Comparison of ENCODE assay signal across 8 cellular contexts in the genomic region with DNA sequence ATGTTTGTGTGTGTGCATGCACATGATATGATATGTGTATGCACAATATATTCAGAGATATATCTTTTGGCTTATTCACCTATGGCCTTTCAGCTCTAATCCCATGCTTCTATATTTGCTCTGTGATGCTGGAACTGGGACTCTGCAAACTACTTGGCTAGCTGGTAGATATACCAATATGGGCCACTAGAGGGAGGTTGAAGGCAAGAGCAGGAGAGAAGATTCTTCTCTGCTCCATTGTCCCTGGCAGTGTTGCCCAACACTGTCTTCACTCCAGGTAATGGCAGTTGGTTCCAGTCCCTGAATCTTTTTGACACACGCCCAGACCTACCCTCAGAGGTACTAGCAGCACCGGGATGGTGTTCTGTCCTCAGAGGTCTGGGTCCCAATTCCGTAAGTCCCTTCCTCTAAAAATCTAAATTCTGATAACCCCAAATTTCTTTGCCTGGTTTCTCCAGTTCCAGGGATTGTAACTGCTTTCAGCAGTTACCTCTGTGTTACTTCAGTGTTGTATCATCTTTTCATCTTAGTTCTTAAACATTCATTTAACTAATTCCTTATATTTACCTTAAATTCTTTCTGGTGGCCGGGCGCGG. TPM values are rescaled to one million over a fixed set of nuclear protein-coding genes. Genes with fewer than 3 reads are reported as not detected.
DNase-seq lines count a peak whose midpoint lies in the region; ATAC-seq and TF ChIP-seq lines count a peak whose summit lies in the region.

No MANE protein-coding gene starts in this region.

- H3K36me3 Mint-ChIP-seq in CD4-positive, alpha-beta memory T cell, result peaks cover 0 to 6% of the 10 kb centered on the region in 2 donors

- TF ChIP-seq POLR2A in gastroesophageal sphincter (IDR thresholded peaks at IDR 0.05) (no peak), ovary (IDR thresholded peaks at IDR 0.05) (no peak)

- no peaks in the 10 kb centered on the region for H3K36me3 ChIP-seq in CD4-positive, alpha-beta memory T cell (ENCODE audit: insufficient read depth, low read length)
- no peaks in the 10 kb centered on the region for H3K36me3 ChIP-seq in gastroesophageal sphincter
- H3K36me3 ChIP-seq in ovary, result no peaks in the 10 kb centered on the region

- 75 to 79% methylated on average over 4 of the region's 6 CpGs for WGBS in gastroesophageal sphincter (ENCODE audit: low coverage in 1 of 2), 2 donors
- WGBS in ovary, 3 donors, result 60 to 70% (median 69%) methylated on average over 5 to 6 of the region's 6 CpGs

- H3K27ac ChIP-seq in CD4-positive, alpha-beta memory T cell (ENCODE audit: low read depth, low read length), result no peak overlapping the region
- no peak overlapping the region for H3K27ac ChIP-seq in gastroesophageal sphincter
- H3K27ac ChIP-seq in ovary, result no peak overlapping the region

- ATAC-seq in GM18519 (IDR thresholded peaks at IDR 0.05; ENCODE audit: low FRiP score, unreplicated experiment) (peak; percentile 51), HG03378 (IDR thresholded peaks at IDR 0.05; ENCODE audit: unreplicated experiment) (peak; percentile 85), gastroesophageal sphincter (peak; percentile 76)

- H3K27me3 ChIP-seq in CD4-positive, alpha-beta memory T cell (ENCODE audit: insufficient read depth, low read length), result no peaks in the 10 kb centered on the region
- H3K27me3 ChIP-seq in gastroesophageal sphincter (no peaks in the 10 kb centered on the region), ovary (no peaks in the 10 kb centered on the region)

- H3K4me3 Mint-ChIP-seq in CD4-positive, alpha-beta memory T cell, result no peak overlapping the region

- peaks cover 0 to 5% (median 1%) of the 10 kb centered on the region in 4 donors for H3K4me1 Mint-ChIP-seq in CD4-positive, alpha-beta memory T cell

- H3K9me3 ChIP-seq in CD4-positive, alpha-beta memory T cell (ENCODE audit: control insufficient read depth in 1 of 2, low read length in 2 of 2), result no peaks in the 10 kb centered on the region
- H3K9me3 ChIP-seq in gastroesophageal sphincter, result no peaks in the 10 kb centered on the region
- no peaks in the 10 kb centered on the region for H3K9me3 ChIP-seq in ovary

- TF ChIP-seq EP300 in gastroesophageal sphincter (IDR thresholded peaks at IDR 0.05), result no peak
- no peak for TF ChIP-seq EP300 in ovary (IDR thresholded peaks at IDR 0.05)

- no peaks in the 10 kb centered on the region for H3K9me3 Mint-ChIP-seq in CD4-positive, alpha-beta memory T cell

- DNase-seq in CD4-positive, alpha-beta memory T cell, result peak; percentile 34 to 58 (median 49)
- peak; percentile 74 for DNase-seq in NCI-H69 (lab: John Stamatoyannopoulos, UW)
- peak; percentile 22 for DNase-seq in activated T-cell treated with anti-CD3 and anti-CD28 coated beads, Interleukin-2, amount 50 U/mL, for 1 hour
- no peak for DNase-seq in ovary
- no peak for DNase-seq in activated CD8-positive, alpha-beta memory T cell treated with anti-CD3 and anti-CD28 coated beads, Interleukin-2, amount 50 U/mL, for 48 hours

- POLR2A ChIA-PET in CD4-positive, alpha-beta memory T cell (lab: Charles Lee; ENCODE audit: partially characterized antibody), result interaction anchor here (1.0 to 1.3 kb wide), 2 partner anchors 59 to 393 kb away, joined by 3 to 4 read pairs; no protein-coding TSS in a partner anchor

- intact Hi-C loops in CD4-positive, alpha-beta memory T cell (cut with micrococcal nuclease), result loop anchor here (5.0 kb wide), 2 partner anchors 298 to 393 kb away; a partner anchor contains a TSS
- intact Hi-C loops in ovary (cut with DNase I), result no loop called here

- CTCF ChIA-PET in CD4-positive, alpha-beta memory T cell (lab: Charles Lee; ENCODE audit: partially characterized antibody), result interaction anchor here (0.8 to 4.6 kb wide), 26 partner anchors 9 to 401 kb away, joined by 3 to 37 read pairs (median 4); a partner anchor contains a TSS

- no peak overlapping the region for H3K4me3 ChIP-seq in CD4-positive, alpha-beta memory T cell (ENCODE audit: low read length in 2 of 2)
- H3K4me3 ChIP-seq in gastroesophageal sphincter (no peak overlapping the region), ovary (no peak overlapping the region)

- peak; percentile 67 to 81 (median 77) for TF ChIP-seq CTCF in gastroesophageal sphincter (IDR thresholded peaks at IDR 0.05)
- TF ChIP-seq CTCF in ovary (IDR thresholded peaks at IDR 0.05), result peak in 2 of 3 donors; percentile 31 to 52

- H3K4me1 ChIP-seq in CD4-positive, alpha-beta memory T cell (ENCODE audit: insufficient read depth, low read length), result no peaks in the 10 kb centered on the region
- H3K4me1 ChIP-seq in gastroesophageal sphincter (no peaks in the 10 kb centered on the region), ovary (ENCODE audit: insufficient read depth) (no peaks in the 10 kb centered on the region)

- H3K27ac Mint-ChIP-seq in CD4-positive, alpha-beta memory T cell, result no peak overlapping the region

- H3K27me3 Mint-ChIP-seq in CD4-positive, alpha-beta memory T cell, result no peaks in the 10 kb centered on the region

RNA-seq across cellular contexts. Expression of a gene that starts 44.7 kb away (rescaled TPM):
- 10 to 100 TPM; 36.0 to 40.0 TPM for total RNA-seq in CD4-positive, alpha-beta memory T cell
- polyA plus RNA-seq in CD4-positive, alpha-beta memory T cell, result 10 to 100 TPM; 17.2 to 27.3 TPM
- 10 to 100 TPM in 3 of 4 donors, 1 to 10 TPM in 1; 7.8 to 26.0 (median 21.4) TPM for total RNA-seq in gastroesophageal sphincter
- 10 to 100 TPM in 6 of 7 donors, 1 to 10 TPM in 1; 9.7 to 30.6 (median 14.0) TPM for total RNA-seq in ovary
- 10 to 100 TPM; 12.8 to 13.0 TPM for polyA plus RNA-seq in ovary

Comparison
In these comparisons a context has a peak if more than half of its experiments do, and no peak if none do; other contexts are left out.
1. DNase-seq: peak in CD4-positive, alpha-beta memory T cell (5 of 5), NCI-H69 (single experiment) and activated T-cell treated with anti-CD3 and anti-CD28 coated beads, Interleukin-2, amount 50 U/mL, for 1 hour (single experiment); none in ovary (0 of 5) and activated CD8-positive, alpha-beta memory T cell treated with anti-CD3 and anti-CD28 coated beads, Interleukin-2, amount 50 U/mL, for 48 hours (single experiment).
2. Peak in every context shown above with its lines, with median percentiles within 50 percentile points of each other: ATAC-seq.